Comparison of ENCODE assay signal across 17 cellular contexts in the genomic region with DNA sequence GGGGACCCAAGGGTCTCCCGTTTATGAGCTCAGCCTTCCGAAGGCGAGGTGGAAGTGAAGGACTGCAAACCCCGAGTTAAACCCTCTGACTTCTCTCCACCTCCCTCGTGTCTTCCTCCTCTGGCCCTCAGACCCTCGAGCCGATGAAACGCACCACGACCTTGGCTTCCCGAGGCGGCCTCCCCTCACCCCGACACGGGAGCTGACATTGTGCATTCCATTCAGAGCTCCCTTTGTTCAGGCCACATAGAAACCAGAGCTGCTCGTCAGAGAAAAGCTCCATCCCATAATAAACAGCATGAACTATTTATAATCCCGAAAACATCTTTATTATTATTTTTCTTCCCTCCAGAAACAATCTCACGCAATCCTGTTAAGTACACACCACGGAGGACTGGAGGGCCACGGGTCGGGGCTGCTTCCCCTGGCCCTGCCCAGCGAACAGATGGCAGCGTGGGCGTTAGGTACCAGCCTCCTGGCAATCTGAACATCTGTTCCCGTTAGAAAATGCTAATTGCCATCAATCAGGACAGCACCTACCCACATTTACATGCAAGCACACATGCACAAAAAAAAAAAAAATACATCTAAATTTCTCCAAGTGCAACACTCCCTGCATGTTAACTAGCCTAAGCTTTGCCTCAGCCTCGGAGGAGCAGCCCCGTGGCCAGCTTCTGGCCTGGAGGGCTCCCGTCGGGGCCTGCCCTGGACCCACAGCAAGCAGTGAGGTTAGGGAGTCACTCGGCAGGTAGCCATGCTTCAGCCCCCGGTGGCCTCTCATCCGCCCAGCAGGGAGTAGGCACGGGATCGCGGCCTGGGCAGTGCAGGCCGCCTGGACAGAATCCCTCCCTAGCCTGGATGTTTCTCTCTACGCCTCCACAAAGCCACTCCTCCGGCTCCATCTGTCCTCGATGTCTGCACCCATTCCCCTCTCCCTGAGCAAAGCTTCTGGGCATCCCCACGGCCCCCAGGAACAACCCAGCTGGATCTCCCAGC.
DNase-seq lines count a peak whose midpoint lies in the region.
"Had no signal": no experiment of that assay in that cellular context is flagged by ENCODE, and none has a peak within 500 bp of the region (broad histone marks: within the 10 kb centered on the region; RNA-seq: fewer than 3 reads in every experiment).

No MANE protein-coding gene starts in this region.

- H3K27ac Mint-ChIP-seq in activated CD4-positive, alpha-beta memory T cell treated with anti-CD3 and anti-CD28 coated beads, Interleukin-2, amount 10 ng/mL, durations not matched to agents 7 days and 5 days = no peak overlapping the region
- H3K27ac Mint-ChIP-seq: activated CD8-positive, alpha-beta T cell treated with anti-CD3 and anti-CD28 coated beads, Interleukin-2, amount 10 ng/mL, durations not matched to agents 7 days and 5 days; activated naive CD8-positive, alpha-beta T cell treated with anti-CD3 and anti-CD28 coated beads for 36 hours; activated T-cell treated with anti-CD3 and anti-CD28 coated beads, Interleukin-2, amount 50 U/mL, for 72 hours had no signal

- H3K27ac ChIP-seq in angular gyrus (ENCODE audit: low read depth, low read length) (peak overlapping the region; percentile 95), layer of hippocampus (ENCODE audit: low read depth, low read length) (peak overlapping the region; percentile 46), temporal lobe (ENCODE audit: low read depth, low read length) (peak overlapping the region; percentile 76)
- H3K27ac ChIP-seq: gastrocnemius medialis, skin epidermis, vagina had no signal

- peaks cover 10% of the 10 kb centered on the region for H3K27me3 ChIP-seq in layer of hippocampus (ENCODE audit: control insufficient read depth, insufficient read depth, low read length)
- H3K27me3 ChIP-seq: vagina had no signal

- H3K9me3 Mint-ChIP-seq in activated CD4-positive, alpha-beta memory T cell treated with anti-CD3 and anti-CD28 coated beads, Interleukin-2, amount 10 ng/mL, durations not matched to agents 7 days and 5 days = no peaks in the 10 kb centered on the region
- H3K9me3 Mint-ChIP-seq: activated naive CD8-positive, alpha-beta T cell treated with anti-CD3 and anti-CD28 coated beads for 36 hours; activated T-cell treated with anti-CD3 and anti-CD28 coated beads, Interleukin-2, amount 50 U/mL, for 72 hours had no signal

- peak; percentile 95 for DNase-seq in NCI-H1694 (lab: John Stamatoyannopoulos, UW)
- no peak for DNase-seq in activated CD4-positive, alpha-beta memory T cell treated with anti-CD3 and anti-CD28 coated beads, Interleukin-2, amount 10 ng/mL, durations not matched to agents 7 days and 5 days
- DNase-seq in SK-N-DZ (ENCODE audit: low spot score) = no peak
- no peak for DNase-seq in GDM1 (lab: John Stamatoyannopoulos, UW)
- DNase-seq: activated CD8-positive, alpha-beta T cell treated with anti-CD3 and anti-CD28 coated beads, Interleukin-2, amount 10 ng/mL, durations not matched to agents 7 days and 5 days; activated naive CD8-positive, alpha-beta T cell treated with anti-CD3 and anti-CD28 coated beads for 36 hours; activated T-cell treated with anti-CD3 and anti-CD28 coated beads, Interleukin-2, amount 50 U/mL, for 72 hours; DMS153; gastrocnemius medialis; NCI-H1417 treated with DMSO at 0.1 percent for 48 hours; stimulated activated CD4-positive, alpha-beta T cell treated with anti-CD3 and anti-CD28 coated beads, Interleukin-2, amount 100 ng/mL, for 48 hours; T-helper 1 cell had no signal

- CTCF ChIA-PET in activated CD4-positive, alpha-beta memory T cell treated with anti-CD3 and anti-CD28 coated beads, Interleukin-2, amount 10 ng/mL, durations not matched to agents 7 days and 5 days (lab: Charles Lee) = no interaction called here

- no peaks in the 10 kb centered on the region for H3K4me1 Mint-ChIP-seq in activated CD4-positive, alpha-beta memory T cell treated with anti-CD3 and anti-CD28 coated beads, Interleukin-2, amount 10 ng/mL, durations not matched to agents 7 days and 5 days
- H3K4me1 Mint-ChIP-seq: activated naive CD8-positive, alpha-beta T cell treated with anti-CD3 and anti-CD28 coated beads for 36 hours had no signal

- no peak overlapping the region for H3K4me3 Mint-ChIP-seq in activated CD4-positive, alpha-beta memory T cell treated with anti-CD3 and anti-CD28 coated beads, Interleukin-2, amount 10 ng/mL, durations not matched to agents 7 days and 5 days
- H3K4me3 Mint-ChIP-seq: activated CD8-positive, alpha-beta T cell treated with anti-CD3 and anti-CD28 coated beads, Interleukin-2, amount 10 ng/mL, durations not matched to agents 7 days and 5 days; activated naive CD8-positive, alpha-beta T cell treated with anti-CD3 and anti-CD28 coated beads for 36 hours; activated T-cell treated with anti-CD3 and anti-CD28 coated beads, Interleukin-2, amount 50 U/mL, for 72 hours had no signal

- H3K27me3 Mint-ChIP-seq in activated CD4-positive, alpha-beta memory T cell treated with anti-CD3 and anti-CD28 coated beads, Interleukin-2, amount 10 ng/mL, durations not matched to agents 7 days and 5 days = no peaks in the 10 kb centered on the region

- POLR2A ChIA-PET in activated CD4-positive, alpha-beta memory T cell treated with anti-CD3 and anti-CD28 coated beads, Interleukin-2, amount 10 ng/mL, durations not matched to agents 7 days and 5 days (lab: Charles Lee) = no interaction called here

- H3K36me3 Mint-ChIP-seq in activated CD4-positive, alpha-beta memory T cell treated with anti-CD3 and anti-CD28 coated beads, Interleukin-2, amount 10 ng/mL, durations not matched to agents 7 days and 5 days (ENCODE audit: low read depth) = no peaks in the 10 kb centered on the region
- H3K36me3 Mint-ChIP-seq: activated naive CD8-positive, alpha-beta T cell treated with anti-CD3 and anti-CD28 coated beads for 36 hours had no signal
